1 cellular context compared by ENCODE assay signal in genomic region chr16:31179153-31179746, GRCh38.
TF ChIP-seq lines count a peak whose summit lies in the region.

No MANE protein-coding gene starts in this region.

TF ChIP-seq in HepG2, 621 proteins besides CTCF, POLR2A, EP300 and RAD21 (continues in another document):
- TF ChIP-seq ZZZ3 (CRISPR knock-in tag; IDR thresholded peaks at IDR 0.05; ENCODE audit: borderline replicate concordance) = 0 out of 2 replicates have a peak, but pooled peaks have one; percentile 37
- TF ChIP-seq TBX2 (CRISPR knock-in tag; IDR thresholded peaks at IDR 0.05; ENCODE audit: borderline replicate concordance) = peak; percentile 0; the same call in 1 of the 2 replicates
- TF ChIP-seq SOX13 (IDR thresholded peaks at IDR 0.05) = 0 out of 2 replicates have a peak, but pooled peaks have one; percentile 0
- TF ChIP-seq SOX13 (CRISPR knock-in tag; conservative IDR thresholded peaks at IDR 0.05 in 1 of 2, IDR thresholded peaks at IDR 0.05 in 1 of 2) = no peak
- no peak for TF ChIP-seq ZBTB37 (CRISPR knock-in tag; IDR thresholded peaks at IDR 0.05)
- no peak for TF ChIP-seq TBP (CRISPR knock-in tag; IDR thresholded peaks at IDR 0.05)
- peak; percentile 61; the same call in 1 of the 2 replicates for TF ChIP-seq ZNF317 (CRISPR knock-in tag; IDR thresholded peaks at IDR 0.05)
- TF ChIP-seq ZNF567 (CRISPR knock-in tag; IDR thresholded peaks at IDR 0.05; ENCODE audit: borderline replicate concordance) = 0 out of 2 replicates have a peak, but pooled peaks have one; percentile 77
- TF ChIP-seq PCBP1 (IDR thresholded peaks at IDR 0.05; ENCODE audit: borderline replicate concordance, low read depth, low read length) = peak; percentile 57; the same call in 1 of the 2 replicates
- no peak for TF ChIP-seq ZNF20 (CRISPR knock-in tag; IDR thresholded peaks at IDR 0.05)
- peak; percentile 23 for TF ChIP-seq PTBP1 (IDR thresholded peaks at IDR 0.05; ENCODE audit: low read depth, low read length, poor library complexity, severe bottlenecking)
- TF ChIP-seq TFAP4 (IDR thresholded peaks at IDR 0.05; ENCODE audit: borderline replicate concordance, low read depth) = no peak
- 0 out of 2 replicates have a peak, but pooled peaks have one; percentile 13 for TF ChIP-seq EEA1 (CRISPR knock-in tag; IDR thresholded peaks at IDR 0.05; ENCODE audit: borderline replicate concordance)
- peak; percentile 87; the same call in 1 of the 2 replicates for TF ChIP-seq THAP8 (CRISPR knock-in tag; IDR thresholded peaks at IDR 0.05; ENCODE audit: borderline replicate concordance)
- peak; percentile 9 for TF ChIP-seq ARID2 (CRISPR knock-in tag; IDR thresholded peaks at IDR 0.05; ENCODE audit: borderline replicate concordance)
- TF ChIP-seq ZNF234 (CRISPR knock-in tag; conservative IDR thresholded peaks at IDR 0.05) = no peak
- TF ChIP-seq HMGA1 (CRISPR knock-in tag; conservative IDR thresholded peaks at IDR 0.05) = no peak
- TF ChIP-seq UBTF (CRISPR knock-in tag; IDR thresholded peaks at IDR 0.05) = peak; percentile 70; the same call in 1 of the 2 replicates
- TF ChIP-seq ZNF142 (CRISPR knock-in tag; IDR thresholded peaks at IDR 0.05) = 0 out of 2 replicates have a peak, but pooled peaks have one; percentile 33
- no peak for TF ChIP-seq ZNF781 (CRISPR knock-in tag; IDR thresholded peaks at IDR 0.05; ENCODE audit: borderline replicate concordance, not compliant biosample characterization)
- TF ChIP-seq ZNF160 (CRISPR knock-in tag; IDR thresholded peaks at IDR 0.05) = no peak; the same call in 1 of the 2 replicates
- TF ChIP-seq PHF8 (CRISPR knock-in tag; IDR thresholded peaks at IDR 0.05) = peak; percentile 78
- 0 out of 2 replicates have a peak, but pooled peaks have one; percentile 65 for TF ChIP-seq MTA3 (CRISPR knock-in tag; IDR thresholded peaks at IDR 0.05)
- peak; percentile 9; the same call in 1 of the 2 replicates for TF ChIP-seq AHR (CRISPR knock-in tag; IDR thresholded peaks at IDR 0.05)
- TF ChIP-seq BCL6 (CRISPR knock-in tag; IDR thresholded peaks at IDR 0.05) = no peak
- peak; percentile 28; the same call in 1 of the 2 replicates for TF ChIP-seq XBP1 (CRISPR knock-in tag; IDR thresholded peaks at IDR 0.05)
- no peak for TF ChIP-seq ZBTB7B (CRISPR knock-in tag; IDR thresholded peaks at IDR 0.05)
- TF ChIP-seq ZSCAN20 (CRISPR knock-in tag; IDR thresholded peaks at IDR 0.05; ENCODE audit: borderline replicate concordance) = 0 out of 2 replicates have a peak, but pooled peaks have one; percentile 31
- TF ChIP-seq ZNF354B (CRISPR knock-in tag; IDR thresholded peaks at IDR 0.05) = peak; percentile 11; the same call in 1 of the 2 replicates
- no peak for TF ChIP-seq ZBTB49 (CRISPR knock-in tag; IDR thresholded peaks at IDR 0.05; ENCODE audit: borderline replicate concordance)
- no peak for TF ChIP-seq MTF1 (CRISPR knock-in tag; IDR thresholded peaks at IDR 0.05)
- TF ChIP-seq HNF4G (IDR thresholded peaks at IDR 0.05; ENCODE audit: borderline replicate concordance, low read depth, low read length) = no peak
- peak; percentile 33; the same call in 1 of the 2 replicates for TF ChIP-seq HNF4G (CRISPR knock-in tag; IDR thresholded peaks at IDR 0.05; ENCODE audit: borderline replicate concordance, low read depth)
- TF ChIP-seq KAT2B (IDR thresholded peaks at IDR 0.05; ENCODE audit: borderline replicate concordance, low read depth, low read length) = no peak
- TF ChIP-seq KMT2A (CRISPR knock-in tag; IDR thresholded peaks at IDR 0.05) = no peak
- TF ChIP-seq GPBP1L1 (CRISPR knock-in tag; IDR thresholded peaks at IDR 0.05) = no peak
- TF ChIP-seq ESRRA (CRISPR knock-in tag; IDR thresholded peaks at IDR 0.05; ENCODE audit: low read depth) = no peak
- TF ChIP-seq ZNF335 (CRISPR knock-in tag; IDR thresholded peaks at IDR 0.05) = 0 out of 2 replicates have a peak, but pooled peaks have one; percentile 54
- TF ChIP-seq ZNF232 (CRISPR knock-in tag; IDR thresholded peaks at IDR 0.05; ENCODE audit: borderline replicate concordance) = peak; percentile 5; the same call in 1 of the 2 replicates
- TF ChIP-seq ZFP41 (CRISPR knock-in tag; IDR thresholded peaks at IDR 0.05; ENCODE audit: borderline replicate concordance) = 0 out of 2 replicates have a peak, but pooled peaks have one; percentile 7
- no peak for TF ChIP-seq ZNF597 (CRISPR knock-in tag; IDR thresholded peaks at IDR 0.05)
- TF ChIP-seq CBX1 (IDR thresholded peaks at IDR 0.05; ENCODE audit: low read depth) = no peak
- peak; percentile 77 for TF ChIP-seq ZFX (CRISPR knock-in tag; IDR thresholded peaks at IDR 0.05; ENCODE audit: low read depth)
- TF ChIP-seq GATA4 (IDR thresholded peaks at IDR 0.05; ENCODE audit: borderline replicate concordance, low read depth) = no peak
- peak; percentile 18; the same call in 1 of the 2 replicates for TF ChIP-seq PITX1 (CRISPR knock-in tag; IDR thresholded peaks at IDR 0.05)
- TF ChIP-seq ZNF550 (CRISPR knock-in tag; IDR thresholded peaks at IDR 0.05; ENCODE audit: borderline replicate concordance) = peak; percentile 96
- TF ChIP-seq ZMYM3 (CRISPR knock-in tag; IDR thresholded peaks at IDR 0.05) = peak; percentile 95
- peak; percentile 16; the same call in 1 of the 2 replicates for TF ChIP-seq MEIS2 (CRISPR knock-in tag; IDR thresholded peaks at IDR 0.05)
- TF ChIP-seq LCORL (IDR thresholded peaks at IDR 0.05) = no peak
- TF ChIP-seq LCORL (CRISPR knock-in tag; IDR thresholded peaks at IDR 0.05) = peak; percentile 29; the same call in 1 of the 2 replicates
